23 cellular contexts compared by ENCODE assay signal in the genomic region with DNA sequence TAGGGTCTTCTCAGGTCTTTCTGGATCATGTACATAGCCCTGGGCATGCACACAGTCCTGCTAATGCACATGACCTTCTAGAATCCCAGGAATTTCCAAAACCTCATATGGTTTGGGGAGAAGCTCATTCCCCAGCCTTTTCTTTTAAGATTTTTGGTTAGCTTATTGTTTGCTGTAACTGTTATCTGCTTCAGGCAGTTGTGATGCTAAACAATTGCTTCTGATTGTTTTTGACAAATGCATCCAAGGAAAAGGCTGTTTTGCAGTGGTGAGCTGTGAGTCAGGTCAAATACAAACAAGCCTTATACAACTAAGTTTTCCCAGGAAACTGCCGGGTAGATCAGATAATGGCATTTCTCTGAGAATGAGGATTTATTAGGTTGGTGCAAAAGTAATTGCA.
"Had no signal": no experiment of that assay in that cellular context is flagged by ENCODE, and none has a peak within 500 bp of the region (broad histone marks: within the 10 kb centered on the region; RNA-seq: fewer than 3 reads in every experiment).

No MANE protein-coding gene starts in this region.

- DNase-seq: activated CD4-positive, alpha-beta T cell treated with anti-CD3 and anti-CD28 coated beads for 48 hours; activated CD4-positive, CD25-positive, alpha-beta regulatory T cell; activated CD8-positive, alpha-beta T cell treated with anti-CD3 and anti-CD28 coated beads for 36 hours; activated naive CD4-positive, alpha-beta T cell treated with anti-CD3 and anti-CD28 coated beads for 36 hours; activated naive CD8-positive, alpha-beta T cell treated with anti-CD3 and anti-CD28 coated beads, Interleukin-2, amount 50 U/mL, for 24 hours; activated T-cell treated with anti-CD3 and anti-CD28 coated beads, Interleukin-2, amount 50 U/mL, for 4 hours; aorta; cerebellar nuclear complex; cortex of kidney; effector CD4-positive, alpha-beta T cell; esophagus squamous epithelium; foreskin keratinocyte; hypothalamus; occipital lobe; posterior cingulate gyrus; stimulated activated CD4-positive, alpha-beta T cell treated with anti-CD3 and anti-CD28 coated beads, Interleukin-2, amount 100 ng/mL, for 24 hours; stimulated activated naive CD8-positive, alpha-beta T cell treated with anti-CD3 and anti-CD28 coated beads, Interleukin-15, Interleukin-2, amounts not matched to agents 100 U/mL and 50 U/mL, for 24 hours; substantia nigra; T-cell; T-helper 9 cell; tibial artery had no signal

- H3K27ac ChIP-seq: esophagus squamous epithelium, foreskin keratinocyte, right atrium auricular region, tibial artery had no signal

- ATAC-seq: activated CD8-positive, alpha-beta T cell treated with anti-CD3 and anti-CD28 coated beads for 36 hours; activated naive CD8-positive, alpha-beta T cell treated with anti-CD3 and anti-CD28 coated beads, Interleukin-2, amount 50 U/mL, for 24 hours; activated T-cell treated with anti-CD3 and anti-CD28 coated beads, Interleukin-2, amount 50 U/mL, for 4 hours; foreskin keratinocyte; stimulated activated naive CD8-positive, alpha-beta T cell treated with anti-CD3 and anti-CD28 coated beads, Interleukin-15, Interleukin-2, amounts not matched to agents 100 U/mL and 50 U/mL, for 24 hours; T-cell had no signal

- H3K9me3 Mint-ChIP-seq: activated naive CD8-positive, alpha-beta T cell treated with anti-CD3 and anti-CD28 coated beads, Interleukin-2, amount 50 U/mL, for 24 hours had no signal

- H3K4me3 ChIP-seq: esophagus squamous epithelium, lung, right atrium auricular region, tibial artery had no signal

- H3K27me3 ChIP-seq: esophagus squamous epithelium, foreskin keratinocyte, right atrium auricular region, tibial artery had no signal

- H3K4me3 Mint-ChIP-seq: activated CD8-positive, alpha-beta T cell treated with anti-CD3 and anti-CD28 coated beads for 36 hours; activated naive CD4-positive, alpha-beta T cell treated with anti-CD3 and anti-CD28 coated beads for 36 hours; activated naive CD8-positive, alpha-beta T cell treated with anti-CD3 and anti-CD28 coated beads, Interleukin-2, amount 50 U/mL, for 24 hours; activated T-cell treated with anti-CD3 and anti-CD28 coated beads, Interleukin-2, amount 50 U/mL, for 4 hours; T-cell had no signal

- H3K27ac Mint-ChIP-seq: activated CD8-positive, alpha-beta T cell treated with anti-CD3 and anti-CD28 coated beads for 36 hours; activated naive CD4-positive, alpha-beta T cell treated with anti-CD3 and anti-CD28 coated beads for 36 hours; T-cell had no signal

- H3K27me3 Mint-ChIP-seq: activated CD8-positive, alpha-beta T cell treated with anti-CD3 and anti-CD28 coated beads for 36 hours; activated naive CD8-positive, alpha-beta T cell treated with anti-CD3 and anti-CD28 coated beads, Interleukin-2, amount 50 U/mL, for 24 hours; T-cell had no signal

- H3K4me1 ChIP-seq: esophagus squamous epithelium, right atrium auricular region, tibial artery had no signal
